In the genomic region with DNA sequence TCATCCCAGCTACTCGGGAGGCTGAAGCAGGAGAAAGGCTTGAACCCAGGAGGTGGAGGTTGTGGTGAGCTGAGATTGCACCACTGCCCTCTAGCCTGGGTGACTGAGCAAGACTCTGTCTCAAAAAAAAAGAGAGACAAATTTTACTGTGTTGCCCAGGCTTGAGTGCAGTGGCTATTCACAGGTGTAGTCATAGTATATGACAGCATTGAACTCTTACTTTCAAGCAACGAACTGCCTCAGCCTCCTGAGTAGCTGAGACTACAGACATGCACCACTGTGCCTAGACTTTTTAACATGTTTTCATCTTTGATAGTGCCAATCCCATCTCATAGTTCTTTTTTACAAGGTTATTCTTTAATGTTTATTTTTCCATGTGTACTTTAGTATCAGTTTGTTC, we compare ENCODE assay signal across 18 cellular contexts. TPM values are rescaled to one million over a fixed set of nuclear protein-coding genes. Genes with fewer than 3 reads are reported as not detected.
A peak's percentile ranks its signal among the peaks of the same experiment; 100 is the strongest.
DNase-seq lines count a peak whose midpoint lies in the region; ATAC-seq and TF ChIP-seq lines count a peak whose summit lies in the region.
"Had no signal": no experiment of that assay in that cellular context is flagged by ENCODE, and none has a peak within 500 bp of the region (broad histone marks: within the 10 kb centered on the region; RNA-seq: fewer than 3 reads in every experiment).

No MANE protein-coding gene starts in this region.

- H3K9me3 ChIP-seq in CD4-positive, CD25-positive, alpha-beta regulatory T cell (ENCODE audit: control insufficient read depth in 2 of 2, low read length in 2 of 2): no peaks in the 10 kb centered on the region

- peaks cover 29% of the 10 kb centered on the region for H3K4me1 ChIP-seq in CD4-positive, CD25-positive, alpha-beta regulatory T cell (ENCODE audit: control insufficient read depth, insufficient read depth, low read length, poor library complexity, severe bottlenecking)

- CTCF ChIA-PET in activated CD8-positive, alpha-beta T cell treated with anti-CD3 and anti-CD28 coated beads for 36 hours (lab: Charles Lee): interaction anchor here (1.0 to 2.8 kb wide), 7 partner anchors 9 to 199 kb away, joined by 3 to 9 read pairs (median 6); partner anchors contain the start of gene ARID2

- H3K4me3 Mint-ChIP-seq in CD4-positive, CD25-positive, alpha-beta regulatory T cell: no peak overlapping the region
- H3K4me3 Mint-ChIP-seq in activated CD8-positive, alpha-beta T cell treated with anti-CD3 and anti-CD28 coated beads for 36 hours: no peak overlapping the region
- H3K4me3 Mint-ChIP-seq: GM23338 had no signal

- peak overlapping the region; percentile 13 for H3K4me3 ChIP-seq in CD4-positive, CD25-positive, alpha-beta regulatory T cell (ENCODE audit: low read depth, low read length)
- H3K4me3 ChIP-seq: GM23338, K562, PC-9 had no signal

- H3K27me3 Mint-ChIP-seq in CD4-positive, CD25-positive, alpha-beta regulatory T cell: no peaks in the 10 kb centered on the region
- H3K27me3 Mint-ChIP-seq in activated CD8-positive, alpha-beta T cell treated with anti-CD3 and anti-CD28 coated beads for 36 hours: no peaks in the 10 kb centered on the region

- no peaks in the 10 kb centered on the region for H3K9me3 Mint-ChIP-seq in CD4-positive, CD25-positive, alpha-beta regulatory T cell
- H3K9me3 Mint-ChIP-seq in activated CD8-positive, alpha-beta T cell treated with anti-CD3 and anti-CD28 coated beads for 36 hours: no peaks in the 10 kb centered on the region

- peaks cover 17% of the 10 kb centered on the region for H3K36me3 ChIP-seq in CD4-positive, CD25-positive, alpha-beta regulatory T cell (ENCODE audit: control insufficient read depth, insufficient read depth, low read length)

- POLR2A ChIA-PET in activated CD8-positive, alpha-beta T cell treated with anti-CD3 and anti-CD28 coated beads for 36 hours (lab: Charles Lee): interaction anchor here (0.6 to 3.1 kb wide), 3 partner anchors 13 to 148 kb away, joined by 3 to 13 read pairs (median 4); partner anchors contain the start of gene ARID2

- no peak overlapping the region for H3K27ac ChIP-seq in CD4-positive, CD25-positive, alpha-beta regulatory T cell (ENCODE audit: insufficient read depth, low read length, poor library complexity, severe bottlenecking)
- H3K27ac ChIP-seq: HL-60, PC-9 had no signal

- H3K4me1 Mint-ChIP-seq in CD4-positive, CD25-positive, alpha-beta regulatory T cell: peaks cover 38 to 71% (median 53%) of the 10 kb centered on the region in 4 donors
- H3K4me1 Mint-ChIP-seq in activated CD8-positive, alpha-beta T cell treated with anti-CD3 and anti-CD28 coated beads for 36 hours (ENCODE audit: low read depth): peaks cover 51% of the 10 kb centered on the region

- H3K36me3 Mint-ChIP-seq in CD4-positive, CD25-positive, alpha-beta regulatory T cell: peaks cover 11% of the 10 kb centered on the region
- peaks cover 28% of the 10 kb centered on the region for H3K36me3 Mint-ChIP-seq in activated CD8-positive, alpha-beta T cell treated with anti-CD3 and anti-CD28 coated beads for 36 hours (ENCODE audit: low read depth)

- no peak for TF ChIP-seq CTCF in activated CD8-positive, alpha-beta T cell treated with anti-CD3 and anti-CD28 coated beads for 36 hours (IDR thresholded peaks at IDR 0.05)

- DNase-seq in activated CD4-positive, CD25-positive, alpha-beta regulatory T cell treated with anti-CD3 and anti-CD28 coated beads, Interleukin-2, amount 50 U/mL, for 72 hours: no peak
- no peak for DNase-seq in CD4-positive, CD25-positive, alpha-beta regulatory T cell
- DNase-seq in activated CD8-positive, alpha-beta T cell treated with anti-CD3 and anti-CD28 coated beads for 36 hours: no peak
- no peak for DNase-seq in left lobe of liver (ENCODE audit: low spot score)
- no peak for DNase-seq in NCI-H774 (lab: John Stamatoyannopoulos, UW)
- DNase-seq in cerebellum (ENCODE audit: low spot score): no peak
- DNase-seq: 8988T, C1 segment of cervical spinal cord, DMS79 treated with DMSO at 0.1 percent for 48 hours, NCI-H1105, NCI-H1694 treated with DMSO at 0.1 percent for 48 hours, NCI-H69, PC-9 had no signal

- H3K27me3 ChIP-seq in CD4-positive, CD25-positive, alpha-beta regulatory T cell (ENCODE audit: control insufficient read depth, insufficient read depth, low read length): no peaks in the 10 kb centered on the region

- peak; percentile 56 to 58 for ATAC-seq in activated CD4-positive, CD25-positive, alpha-beta regulatory T cell treated with anti-CD3 and anti-CD28 coated beads, Interleukin-2, amount 50 U/mL, for 24 hours
- ATAC-seq in CD4-positive, CD25-positive, alpha-beta regulatory T cell (ENCODE audit: low read depth in 2 of 2): no peak
- ATAC-seq in activated CD8-positive, alpha-beta T cell treated with anti-CD3 and anti-CD28 coated beads for 36 hours: peak; percentile 51
- ATAC-seq in left lobe of liver: peak; percentile 57
- no peak for ATAC-seq in HG03175 (IDR thresholded peaks at IDR 0.05; ENCODE audit: unreplicated experiment)
- ATAC-seq: GM23338, K562 had no signal

- intact Hi-C loops in activated CD8-positive, alpha-beta T cell treated with anti-CD3 and anti-CD28 coated beads for 36 hours (cut with micrococcal nuclease): no loop called here

- H3K27ac Mint-ChIP-seq in CD4-positive, CD25-positive, alpha-beta regulatory T cell: no peak overlapping the region
- no peak overlapping the region for H3K27ac Mint-ChIP-seq in activated CD8-positive, alpha-beta T cell treated with anti-CD3 and anti-CD28 coated beads for 36 hours
- H3K27ac Mint-ChIP-seq: GM23338 had no signal

RNA-seq across cellular contexts. Expression of gene ARID2, which starts 13.7 kb away (rescaled TPM):
- 73.4 TPM for total RNA-seq in CD4-positive, CD25-positive, alpha-beta regulatory T cell
- polyA plus RNA-seq in CD4-positive, CD25-positive, alpha-beta regulatory T cell: 10 to 100 TPM in 3 of 4 donors, 1 to 10 TPM in 1; 9.2 to 15.1 (median 12.2) TPM
- total RNA-seq in activated CD8-positive, alpha-beta T cell treated with anti-CD3 and anti-CD28 coated beads for 36 hours: 10 to 100 TPM; 33.2 to 33.4 TPM
- total RNA-seq in left lobe of liver (9.4 TPM), cerebellum (73.3 TPM)

Comparison
In these comparisons a context has a peak if more than half of its experiments do, and no peak if none do; other contexts are left out.
1. ATAC-seq: peak in activated CD4-positive, CD25-positive, alpha-beta regulatory T cell treated with anti-CD3 and anti-CD28 coated beads, Interleukin-2, amount 50 U/mL, for 24 hours (2 of 2), activated CD8-positive, alpha-beta T cell treated with anti-CD3 and anti-CD28 coated beads for 36 hours (single experiment) and left lobe of liver (single experiment); none in CD4-positive, CD25-positive, alpha-beta regulatory T cell (0 of 2) and HG03175 (single experiment).